8 cellular contexts compared by ENCODE assay signal in the genomic region with DNA sequence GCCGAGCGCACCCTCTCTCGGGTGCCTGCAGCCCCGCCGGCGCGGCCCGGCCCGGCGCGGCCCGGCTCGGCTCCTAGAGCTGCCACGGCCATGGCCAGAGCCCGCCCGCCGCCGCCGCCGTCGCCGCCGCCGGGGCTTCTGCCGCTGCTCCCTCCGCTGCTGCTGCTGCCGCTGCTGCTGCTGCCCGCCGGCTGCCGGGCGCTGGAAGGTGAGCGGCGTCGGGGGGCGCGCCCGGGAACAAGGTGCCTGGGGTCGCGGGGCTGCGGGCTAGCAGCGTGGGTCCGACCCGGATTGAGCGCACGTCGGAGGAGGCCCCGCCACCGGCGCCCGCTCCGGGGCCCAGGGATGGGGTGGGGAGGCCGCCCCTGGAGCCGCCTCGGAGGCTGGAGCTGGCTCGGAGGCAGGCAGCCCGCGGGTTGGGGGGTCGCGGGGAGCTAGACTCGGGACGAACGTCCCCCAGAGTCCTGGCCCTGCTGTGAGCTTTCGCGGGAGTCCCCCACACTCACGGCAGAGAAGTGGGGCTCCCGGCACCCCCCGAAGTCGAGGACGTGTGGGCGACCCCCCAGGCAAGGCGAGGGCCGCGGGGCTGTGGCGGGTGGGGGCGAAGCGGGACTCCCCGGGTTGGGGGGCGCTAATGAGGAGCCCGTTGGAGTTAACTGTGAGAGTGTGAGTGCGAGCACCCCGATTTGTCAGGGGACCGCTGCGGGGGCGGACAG. TPM values are rescaled to one million over a fixed set of nuclear protein-coding genes. Genes with fewer than 3 reads are reported as not detected.
DNase-seq lines count a peak whose midpoint lies in the region; ATAC-seq, FAIRE-seq and TF ChIP-seq lines count a peak whose summit lies in the region.

No MANE protein-coding gene starts in this region.

- H4K20me1 ChIP-seq in astrocyte (ENCODE audit: insufficient read depth, low read length) = no peaks in the 10 kb centered on the region

- TF ChIP-seq CTCF in astrocyte (IDR thresholded peaks at IDR 0.05; ENCODE audit: insufficient read depth, low read depth, low read length) = no peak

- H3K27me3 Mint-ChIP-seq in astrocyte (ENCODE audit: low read depth, unreplicated experiment) = peaks cover 30% of the 10 kb centered on the region

- no peaks in the 10 kb centered on the region for H3K9me3 ChIP-seq in astrocyte (ENCODE audit: insufficient read depth, low read depth, low read length)

- no peaks in the 10 kb centered on the region for H3K79me2 ChIP-seq in astrocyte (ENCODE audit: insufficient read depth, low read length)

- no peaks in the 10 kb centered on the region for H3K9me3 Mint-ChIP-seq in astrocyte (ENCODE audit: unreplicated experiment)
- no peaks in the 10 kb centered on the region for H3K9me3 Mint-ChIP-seq in stimulated activated effector memory CD8-positive, alpha-beta T cell treated with anti-CD3 and anti-CD28 coated beads, Interleukin-12 subunit alpha, Interleukin-12 subunit beta, amount 100 ng/mL, for 72 hours

- DNase-seq in NCI-H1105 treated with DMSO at 0.1 percent for 48 hours (lab: John Stamatoyannopoulos, UW) (peak; percentile 24), NCI-H1105 (lab: John Stamatoyannopoulos, UW) (no peak), astrocyte (ENCODE audit: low read depth) (no peak), iPS-NIHi11 (ENCODE audit: low spot score) (peak; percentile 55), ureter (ENCODE audit: low spot score) (no peak), GF-D8 (lab: John Stamatoyannopoulos, UW) (no peak)
- no peak for DNase-seq in stimulated activated effector memory CD8-positive, alpha-beta T cell treated with anti-CD3 and anti-CD28 coated beads, Interleukin-12 subunit alpha, Interleukin-12 subunit beta, amount 100 ng/mL, for 72 hours (ENCODE audit: low spot score in 2 of 2)

- H3K27ac ChIP-seq in astrocyte (ENCODE audit: low read depth, low read length) = no peak overlapping the region

- H3K36me3 Mint-ChIP-seq in astrocyte (ENCODE audit: low read depth, unreplicated experiment) = no peaks in the 10 kb centered on the region
- H3K36me3 Mint-ChIP-seq in stimulated activated effector memory CD8-positive, alpha-beta T cell treated with anti-CD3 and anti-CD28 coated beads, Interleukin-12 subunit alpha, Interleukin-12 subunit beta, amount 100 ng/mL, for 72 hours = no peaks in the 10 kb centered on the region

- peak overlapping the region; percentile 84 for H3K4me2 ChIP-seq in astrocyte (ENCODE audit: low read length)

- no peak overlapping the region for H3K27ac Mint-ChIP-seq in astrocyte (ENCODE audit: unreplicated experiment)
- no peak overlapping the region for H3K27ac Mint-ChIP-seq in stimulated activated effector memory CD8-positive, alpha-beta T cell treated with anti-CD3 and anti-CD28 coated beads, Interleukin-12 subunit alpha, Interleukin-12 subunit beta, amount 100 ng/mL, for 72 hours

- H3K4me1 Mint-ChIP-seq in astrocyte (ENCODE audit: low read depth, unreplicated experiment) = peaks cover 37% of the 10 kb centered on the region
- peaks cover 11% of the 10 kb centered on the region for H3K4me1 Mint-ChIP-seq in stimulated activated effector memory CD8-positive, alpha-beta T cell treated with anti-CD3 and anti-CD28 coated beads, Interleukin-12 subunit alpha, Interleukin-12 subunit beta, amount 100 ng/mL, for 72 hours

- H3K9ac ChIP-seq in astrocyte (ENCODE audit: low read length) = no peak overlapping the region

- H2AFZ ChIP-seq in astrocyte (ENCODE audit: low read depth, low read length) = no peak overlapping the region

- no peak for ATAC-seq in stimulated activated effector memory CD8-positive, alpha-beta T cell treated with anti-CD3 and anti-CD28 coated beads, Interleukin-12 subunit alpha, Interleukin-12 subunit beta, amount 100 ng/mL, for 72 hours
- no peak for ATAC-seq in HG03175 (IDR thresholded peaks at IDR 0.05; ENCODE audit: unreplicated experiment)

- H3K4me3 Mint-ChIP-seq in astrocyte (ENCODE audit: unreplicated experiment) = peak overlapping the region; percentile 89
- H3K4me3 Mint-ChIP-seq in stimulated activated effector memory CD8-positive, alpha-beta T cell treated with anti-CD3 and anti-CD28 coated beads, Interleukin-12 subunit alpha, Interleukin-12 subunit beta, amount 100 ng/mL, for 72 hours = peak overlapping the region; percentile 61

- H3K36me3 ChIP-seq in astrocyte (ENCODE audit: insufficient read depth, low read length) = no peaks in the 10 kb centered on the region

- H3K4me3 ChIP-seq in astrocyte (ENCODE audit: insufficient read depth, low read depth, low read length) = peak overlapping the region; percentile 45

- peaks cover 51% of the 10 kb centered on the region for H3K27me3 ChIP-seq in astrocyte (ENCODE audit: insufficient read depth, low read length)

- H3K4me1 ChIP-seq in astrocyte (ENCODE audit: insufficient read depth, low read length) = peaks cover 22% of the 10 kb centered on the region

- no peak for FAIRE-seq in astrocyte (lab: Jason Lieb, UNC)

RNA-seq across cellular contexts. Expression of a gene that starts 0.7 kb away (rescaled TPM):
- total RNA-seq in astrocyte = 17.2 and 27.0 TPM in 2 replicates
- total RNA-seq in ureter = 4.9 TPM

Comparison
In these comparisons a context has a peak if more than half of its experiments do, and no peak if none do; other contexts are left out.
1. DNase-seq: peak in NCI-H1105 treated with DMSO at 0.1 percent for 48 hours (single experiment) and iPS-NIHi11 (single experiment); none in NCI-H1105 (single experiment), astrocyte (single experiment), stimulated activated effector memory CD8-positive, alpha-beta T cell treated with anti-CD3 and anti-CD28 coated beads, Interleukin-12 subunit alpha, Interleukin-12 subunit beta, amount 100 ng/mL, for 72 hours (0 of 2), ureter (single experiment) and GF-D8 (single experiment).